13 cellular contexts compared by ENCODE assay signal in the genomic region with DNA sequence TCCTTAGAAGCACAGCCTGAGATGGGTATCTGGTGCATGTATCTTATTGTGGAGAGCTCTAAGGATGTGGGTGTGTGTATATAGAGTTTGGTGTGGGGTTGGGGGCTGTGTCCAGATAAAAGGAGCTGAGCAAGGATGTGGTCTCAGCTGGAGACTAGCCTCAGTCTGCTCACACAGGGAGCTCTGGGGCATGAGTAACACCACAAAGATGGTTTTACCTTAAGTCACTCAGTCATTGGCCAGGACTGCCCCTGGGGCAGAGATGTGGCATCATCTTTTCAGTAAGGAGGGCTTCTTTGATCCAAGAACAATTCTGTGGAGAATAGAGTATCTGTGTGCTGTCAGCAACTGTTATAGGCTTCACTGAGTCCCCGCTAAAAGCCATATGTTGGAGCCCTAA.
DNase-seq lines count a peak whose midpoint lies in the region; FAIRE-seq and TF ChIP-seq lines count a peak whose summit lies in the region.
"Had no signal": no experiment of that assay in that cellular context is flagged by ENCODE, and none has a peak within 500 bp of the region (broad histone marks: within the 10 kb centered on the region; RNA-seq: fewer than 3 reads in every experiment).

No MANE protein-coding gene starts in this region.

- no peaks in the 10 kb centered on the region for H3K4me1 ChIP-seq in CD8-positive, alpha-beta memory T cell (ENCODE audit: insufficient read depth, low read length)

- H3K27me3 ChIP-seq in bronchial epithelial cell (ENCODE audit: control insufficient read depth, insufficient read depth, low read length), result no peaks in the 10 kb centered on the region
- H3K27me3 ChIP-seq in CD8-positive, alpha-beta memory T cell (ENCODE audit: insufficient read depth, low read length, poor library complexity, severe bottlenecking), result no peaks in the 10 kb centered on the region

- no peaks in the 10 kb centered on the region for H3K36me3 ChIP-seq in bronchial epithelial cell (ENCODE audit: control insufficient read depth, insufficient read depth, low read length)
- H3K36me3 ChIP-seq in CD8-positive, alpha-beta memory T cell (ENCODE audit: insufficient read depth, low read length), result no peaks in the 10 kb centered on the region

- in situ Hi-C loops in KBM-7 (cut with MboI; ENCODE audit: low pct_unique_long_range_greater_than_20kb, low sequenced_read_pairs), result no loop called here

- H3K4me1 Mint-ChIP-seq in Calu3 (ENCODE audit: low read depth, unreplicated experiment) (peaks cover 23% of the 10 kb centered on the region), nephron progenitor cell (peaks cover 21% of the 10 kb centered on the region)
- H3K4me1 Mint-ChIP-seq in activated naive CD4-positive, alpha-beta T cell treated with anti-CD3 and anti-CD28 coated beads for 36 hours (ENCODE audit: low read depth), result peaks cover under 1% of the 10 kb centered on the region
- H3K4me1 Mint-ChIP-seq in CD8-positive, alpha-beta memory T cell, result peaks cover 2 to 3% (median 2%) of the 10 kb centered on the region in 3 donors

- no peak overlapping the region for H3K4me3 ChIP-seq in bronchial epithelial cell (ENCODE audit: low read depth, low read length)
- no peak overlapping the region for H3K4me3 ChIP-seq in CD8-positive, alpha-beta memory T cell (ENCODE audit: low read length)

- H3K9me3 Mint-ChIP-seq in Calu3 (ENCODE audit: low read depth, unreplicated experiment) (no peaks in the 10 kb centered on the region), nephron progenitor cell (peaks cover 3% of the 10 kb centered on the region)
- H3K9me3 Mint-ChIP-seq in activated naive CD4-positive, alpha-beta T cell treated with anti-CD3 and anti-CD28 coated beads for 36 hours, result peaks cover 1% of the 10 kb centered on the region
- H3K9me3 Mint-ChIP-seq in CD8-positive, alpha-beta memory T cell, result peaks cover 0 to 5% (median 0%) of the 10 kb centered on the region in 5 donors

- H3K36me3 Mint-ChIP-seq in Calu3 (ENCODE audit: insufficient read depth, unreplicated experiment) (no peaks in the 10 kb centered on the region), nephron progenitor cell (ENCODE audit: low read depth) (peaks cover 5% of the 10 kb centered on the region)
- H3K36me3 Mint-ChIP-seq in activated naive CD4-positive, alpha-beta T cell treated with anti-CD3 and anti-CD28 coated beads for 36 hours (ENCODE audit: low read depth), result no peaks in the 10 kb centered on the region
- peaks cover 0 to 14% (median 0%) of the 10 kb centered on the region in 3 donors for H3K36me3 Mint-ChIP-seq in CD8-positive, alpha-beta memory T cell

- H3K27me3 Mint-ChIP-seq in Calu3 (ENCODE audit: unreplicated experiment) (no peaks in the 10 kb centered on the region), nephron progenitor cell (ENCODE audit: low read depth, poor library complexity) (no peaks in the 10 kb centered on the region)
- H3K27me3 Mint-ChIP-seq in activated naive CD4-positive, alpha-beta T cell treated with anti-CD3 and anti-CD28 coated beads for 36 hours (ENCODE audit: low read depth), result no peaks in the 10 kb centered on the region
- H3K27me3 Mint-ChIP-seq in CD8-positive, alpha-beta memory T cell, result peaks cover 6 to 11% of the 10 kb centered on the region in 2 donors

- H3K27ac ChIP-seq in CD8-positive, alpha-beta memory T cell (ENCODE audit: low read depth, low read length), result no peak overlapping the region
- H3K27ac ChIP-seq: RWPE1 had no signal

- TF ChIP-seq CTCF in Calu3 (IDR thresholded peaks at IDR 0.05; ENCODE audit: unreplicated experiment), result no peak
- TF ChIP-seq CTCF in bronchial epithelial cell (IDR thresholded peaks at IDR 0.05; ENCODE audit: insufficient read depth, low read length, severe bottlenecking), result no peak
- TF ChIP-seq CTCF in nephron progenitor cell (IDR thresholded peaks at IDR 0.05), result no peak

- no TSS peak for BruUV-seq in Calu3 (replicated peaks; lab: Mats Ljungman, UMichigan)

- POLR2A ChIA-PET in CD8-positive, alpha-beta memory T cell (lab: Charles Lee), result no interaction called here

- FAIRE-seq in bronchial epithelial cell (lab: Jason Lieb, UNC), result no peak
- FAIRE-seq: islet of Langerhans had no signal

- intact Hi-C loops in Calu3 (cut with micrococcal nuclease; ENCODE audit: unreplicated experiment), result no loop called here
- intact Hi-C loops in activated naive CD4-positive, alpha-beta T cell treated with anti-CD3 and anti-CD28 coated beads for 36 hours (cut with micrococcal nuclease), result no loop called here

- CTCF ChIA-PET in Calu3 (lab: Charles Lee), result no interaction called here
- CTCF ChIA-PET in activated naive CD4-positive, alpha-beta T cell treated with anti-CD3 and anti-CD28 coated beads for 36 hours (lab: Charles Lee), result no interaction called here
- CTCF ChIA-PET in CD8-positive, alpha-beta memory T cell (lab: Charles Lee), result no interaction called here

- DNase-seq in Calu3 (no peak), NCI-H226 (peak; percentile 76), bronchial epithelial cell (ENCODE audit: low read depth) (peak; percentile 47), nephron progenitor cell (no peak), NCI-H1105 (lab: John Stamatoyannopoulos, UW) (no peak), KBM-7 (no peak)
- no peak for DNase-seq in activated naive CD4-positive, alpha-beta T cell treated with anti-CD3 and anti-CD28 coated beads for 36 hours
- DNase-seq in CD8-positive, alpha-beta memory T cell, result no peak
- DNase-seq: AML-193, mesendoderm, NCI-H2081 had no signal

- H3K9me3 ChIP-seq in CD8-positive, alpha-beta memory T cell (ENCODE audit: low read length), result no peaks in the 10 kb centered on the region

- H3K4me3 Mint-ChIP-seq in Calu3 (ENCODE audit: low read depth, unreplicated experiment) (peak overlapping the region; percentile 36), nephron progenitor cell (no peak overlapping the region)
- H3K4me3 Mint-ChIP-seq in activated naive CD4-positive, alpha-beta T cell treated with anti-CD3 and anti-CD28 coated beads for 36 hours, result no peak overlapping the region
- H3K4me3 Mint-ChIP-seq in CD8-positive, alpha-beta memory T cell, result no peak overlapping the region

- H3K27ac Mint-ChIP-seq in Calu3 (ENCODE audit: unreplicated experiment) (no peak overlapping the region), nephron progenitor cell (peak overlapping the region; percentile 17)
- no peak overlapping the region for H3K27ac Mint-ChIP-seq in activated naive CD4-positive, alpha-beta T cell treated with anti-CD3 and anti-CD28 coated beads for 36 hours
- H3K27ac Mint-ChIP-seq in CD8-positive, alpha-beta memory T cell, result no peak overlapping the region

Comparison
In these comparisons a context has a peak if more than half of its experiments do, and no peak if none do; other contexts are left out.
1. DNase-seq: peak in NCI-H226 (single experiment) and bronchial epithelial cell (single experiment); none in Calu3 (single experiment), nephron progenitor cell (single experiment), NCI-H1105 (single experiment), activated naive CD4-positive, alpha-beta T cell treated with anti-CD3 and anti-CD28 coated beads for 36 hours (single experiment), KBM-7 (single experiment) and CD8-positive, alpha-beta memory T cell (0 of 5).